ENCODE assay signal across 1 cellular context in the genomic region with DNA sequence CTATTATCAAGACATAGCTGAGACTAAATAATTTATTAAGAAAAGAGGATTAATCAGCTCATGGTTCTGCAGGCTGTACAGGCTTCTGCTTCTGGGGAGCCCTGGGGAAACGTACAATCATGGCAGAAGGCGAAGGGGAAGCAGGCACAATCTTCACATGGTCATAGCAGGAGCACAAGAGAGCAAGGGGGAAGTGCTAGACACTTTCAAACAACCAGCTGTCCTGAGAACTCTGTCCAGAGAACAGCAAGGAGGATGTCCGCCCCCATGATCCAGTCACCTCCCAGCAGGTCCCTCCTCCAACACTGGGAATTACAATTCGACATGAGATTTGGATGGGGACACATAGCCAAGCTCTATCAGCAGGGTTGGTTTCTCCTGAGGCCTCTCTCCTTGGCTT.
TF ChIP-seq lines count a peak whose summit lies in the region.

No MANE protein-coding gene starts in this region.

TF ChIP-seq in H1, 55 proteins besides CTCF, POLR2A, EP300 and RAD21:
- TF ChIP-seq TEAD4 (IDR thresholded peaks at IDR 0.05; ENCODE audit: low read depth, low read length) (no peak), TAF7 (optimal IDR thresholded peaks at IDR 0.05; ENCODE audit: borderline replicate concordance, low read depth, low read length) (no peak), SRF (IDR thresholded peaks at IDR 0.05; ENCODE audit: low read depth, low read length) (no peak), EGR1 (IDR thresholded peaks at IDR 0.05; ENCODE audit: borderline replicate concordance, low read depth, low read length) (no peak)
- TF ChIP-seq, protein P1, sequence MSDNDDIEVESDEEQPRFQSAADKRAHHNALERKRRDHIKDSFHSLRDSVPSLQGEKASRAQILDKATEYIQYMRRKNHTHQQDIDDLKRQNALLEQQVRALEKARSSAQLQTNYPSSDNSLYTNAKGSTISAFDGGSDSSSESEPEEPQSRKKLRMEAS (IDR thresholded peaks at IDR 0.05): no peak
